ENCODE assay signal across 9 cellular contexts in the genomic region with DNA sequence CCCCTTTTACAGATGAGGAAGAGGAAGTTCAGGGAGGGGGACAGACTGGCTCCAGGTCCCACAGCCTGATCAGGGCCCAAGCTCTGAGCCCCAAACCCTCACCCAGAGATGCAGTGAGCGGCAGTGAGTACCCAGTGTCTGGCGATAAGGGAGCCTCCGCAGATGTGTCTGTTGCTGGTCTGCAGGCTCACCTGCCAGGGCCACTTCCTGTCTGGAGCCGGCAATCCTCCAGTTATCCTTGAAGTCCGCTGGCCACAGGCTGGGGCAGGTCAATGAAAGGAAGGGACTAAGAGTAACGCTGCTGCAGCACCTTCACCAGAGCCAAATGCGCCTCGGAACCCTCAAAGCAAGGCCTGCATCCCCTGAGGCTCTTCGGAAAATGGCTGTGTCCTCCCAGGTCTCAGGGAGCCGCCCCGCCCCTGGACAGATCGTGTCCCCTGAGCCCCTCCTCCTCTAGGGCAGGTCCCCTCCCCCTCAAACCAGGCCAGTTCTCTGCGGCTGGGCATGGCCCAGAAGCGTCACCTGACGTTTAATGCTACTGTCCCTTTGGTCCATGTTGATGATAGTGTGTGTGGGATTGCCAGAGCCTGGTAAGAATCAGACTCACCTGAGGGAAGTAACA. TPM values are rescaled to one million over a fixed set of nuclear protein-coding genes. Genes with fewer than 3 reads are reported as not detected.
A peak's percentile ranks its signal among the peaks of the same experiment; 100 is the strongest.
DNase-seq lines count a peak whose midpoint lies in the region; ATAC-seq, FAIRE-seq and TF ChIP-seq lines count a peak whose summit lies in the region.
"Had no signal": no experiment of that assay in that cellular context is flagged by ENCODE, and none has a peak within 500 bp of the region (broad histone marks: within the 10 kb centered on the region; RNA-seq: fewer than 3 reads in every experiment).

No MANE protein-coding gene starts in this region.

- peak overlapping the region; percentile 19 for H3K4me3 Mint-ChIP-seq in activated T-helper 17 cell treated with anti-CD3 and anti-CD28 coated beads, Interleukin-2, amount 50 U/mL, for 72 hours
- H3K4me3 Mint-ChIP-seq in HFFc6: no peak overlapping the region

- no peaks in the 10 kb centered on the region for H3K36me3 ChIP-seq in ES-I3 (ENCODE audit: insufficient read depth, low read length)

- no peaks in the 10 kb centered on the region for H3K9me3 Mint-ChIP-seq in activated T-helper 17 cell treated with anti-CD3 and anti-CD28 coated beads, Interleukin-2, amount 50 U/mL, for 72 hours
- H3K9me3 Mint-ChIP-seq in HFFc6: no peaks in the 10 kb centered on the region

- H3K27me3 Mint-ChIP-seq in activated T-helper 17 cell treated with anti-CD3 and anti-CD28 coated beads, Interleukin-2, amount 50 U/mL, for 72 hours: no peaks in the 10 kb centered on the region
- H3K27me3 Mint-ChIP-seq in HFFc6 (ENCODE audit: insufficient read depth): peaks cover 27% of the 10 kb centered on the region

- no peak for TF ChIP-seq CTCF in HFFc6 (IDR thresholded peaks at IDR 0.05)
- no peak for TF ChIP-seq CTCF in GM20000 (IDR thresholded peaks at IDR 0.05; ENCODE audit: extremely low read depth, missing control alignments)

- H3K4me3 ChIP-seq in iPS-18c (ENCODE audit: insufficient read depth, low read depth, low read length): peak overlapping the region; percentile 59

- H3K4me1 ChIP-seq in ES-I3 (ENCODE audit: insufficient read depth, low read length): peaks cover 5% of the 10 kb centered on the region

- no peak for TF ChIP-seq POLR2A in H54 (IDR thresholded peaks at IDR 0.05; ENCODE audit: low read depth, low read length)

- intact Hi-C loops in sciatic nerve (cut with DNase I): no loop called here

- H3K9me3 ChIP-seq in ES-I3 (ENCODE audit: control insufficient read depth, insufficient read depth, low read length) (no peaks in the 10 kb centered on the region), iPS-18c (ENCODE audit: control insufficient read depth, insufficient read depth, low read length) (no peaks in the 10 kb centered on the region)

- H3K27ac Mint-ChIP-seq in activated T-helper 17 cell treated with anti-CD3 and anti-CD28 coated beads, Interleukin-2, amount 50 U/mL, for 72 hours: no peak overlapping the region
- no peak overlapping the region for H3K27ac Mint-ChIP-seq in HFFc6

- no peak for ATAC-seq in activated T-helper 17 cell treated with anti-CD3 and anti-CD28 coated beads, Interleukin-2, amount 50 U/mL, for 72 hours (replicated peaks)
- peak; percentile 28 for ATAC-seq in sciatic nerve

- H3K4me1 Mint-ChIP-seq in activated T-helper 17 cell treated with anti-CD3 and anti-CD28 coated beads, Interleukin-2, amount 50 U/mL, for 72 hours: peaks cover 5% of the 10 kb centered on the region
- peaks cover 6% of the 10 kb centered on the region for H3K4me1 Mint-ChIP-seq in HFFc6 (ENCODE audit: low read depth)

- DNase-seq in sciatic nerve (ENCODE audit: low spot score) (no peak), HFFc6 (no peak), NCI-H2171 treated with DMSO at 0.1 percent for 48 hours (lab: John Stamatoyannopoulos, UW) (no peak), H54 (ENCODE audit: insufficient read length, low spot score) (no peak), GM20000 (ENCODE audit: low spot score) (no peak)
- DNase-seq: KBM-7 had no signal

- no peak for FAIRE-seq in H54 (lab: Jason Lieb, UNC)

- H3K36me3 Mint-ChIP-seq in activated T-helper 17 cell treated with anti-CD3 and anti-CD28 coated beads, Interleukin-2, amount 50 U/mL, for 72 hours (ENCODE audit: low read depth): no peaks in the 10 kb centered on the region
- H3K36me3 Mint-ChIP-seq in HFFc6 (ENCODE audit: low read depth): no peaks in the 10 kb centered on the region

- peak overlapping the region; percentile 95 for H3K9ac ChIP-seq in ES-I3 (ENCODE audit: low read depth, low read length)

RNA-seq across cellular contexts. Expression of gene MYL3, which starts 51.5 kb away (rescaled TPM):
- not detected for total RNA-seq in activated T-helper 17 cell treated with anti-CD3 and anti-CD28 coated beads, Interleukin-2, amount 50 U/mL, for 72 hours
- total RNA-seq in sciatic nerve: 3.3 TPM
- total RNA-seq in HFFc6 (2021; fragmentation: NEBNext Ultra II Directional; extraction: Animal tissue kit (Norgen Biotek cat#: 25700)): under 1 TPM in 2 of 6 experiments, not detected in 4; 0.30 to 0.31 TPM
